In genomic region chr2:144230452-144231085, GRCh38 we compare ENCODE assay signal across 8 cellular contexts.
DNase-seq lines count a peak whose midpoint lies in the region; ATAC-seq and TF ChIP-seq lines count a peak whose summit lies in the region.

No MANE protein-coding gene starts in this region.

- H3K36me3 Mint-ChIP-seq in GM23338 (ENCODE audit: low read depth) = no peaks in the 10 kb centered on the region

- peak overlapping the region; percentile 86 for H3K27ac Mint-ChIP-seq in GM23338

- 95% methylated on average over 1 of the region's 1 CpG for WGBS in thyroid gland, 2 donors

- intact Hi-C loops in thyroid gland (cut with DNase I) = no loop called here

- peak; percentile 10 for DNase-seq in AG09319 (ENCODE audit: extremely low read depth, low read depth)
- DNase-seq in GM23338 (ENCODE audit: low spot score) = no peak
- peak; percentile 13 for DNase-seq in SKM-1 (lab: John Stamatoyannopoulos, UW; ENCODE audit: unreplicated experiment)
- DNase-seq in fibroblast of pulmonary artery (ENCODE audit: low read depth) = peak; percentile 26
- DNase-seq in NCI-H526 (lab: John Stamatoyannopoulos, UW) = no peak
- no peak for DNase-seq in thyroid gland
- DNase-seq in NCI-H2227 (lab: John Stamatoyannopoulos, UW; ENCODE audit: unreplicated experiment) = no peak

- H3K9me2 ChIP-seq in GM23338 (ENCODE audit: insufficient read depth) = no peaks in the 10 kb centered on the region

- no peaks in the 10 kb centered on the region for H3K9me3 Mint-ChIP-seq in GM23338

- H3K27ac ChIP-seq in GM23338 (ENCODE audit: low read depth) (no peak overlapping the region), thyroid gland (no peak overlapping the region)

- H3K9me3 ChIP-seq in thyroid gland = no peaks in the 10 kb centered on the region

- H3K4me3 Mint-ChIP-seq in GM23338 = no peak overlapping the region

- H3K4me3 ChIP-seq in GM23338 = no peak overlapping the region
- no peak overlapping the region for H3K4me3 ChIP-seq in fibroblast of pulmonary artery (replicated peaks; ENCODE audit: low read depth, low read length)
- H3K4me3 ChIP-seq in thyroid gland (replicated peaks in 1 of 3) = no peak overlapping the region

- H3K27me3 Mint-ChIP-seq in GM23338 (ENCODE audit: insufficient read depth, low read depth, poor library complexity) = no peaks in the 10 kb centered on the region

- H3F3A ChIP-seq in GM23338 (replicated peaks; ENCODE audit: low read depth) = no peaks in the 10 kb centered on the region

- H3K4me1 Mint-ChIP-seq in GM23338 = peaks cover 53% of the 10 kb centered on the region

- H4K20me1 ChIP-seq in GM23338 (replicated peaks; ENCODE audit: insufficient read depth) = no peaks in the 10 kb centered on the region

- no peak for TF ChIP-seq CTCF in AG09319 (IDR thresholded peaks at IDR 0.05; ENCODE audit: low read depth, low read length)
- TF ChIP-seq CTCF in GM23338 (conservative IDR thresholded peaks at IDR 0.05; ENCODE audit: low read depth in 2 of 2) = no peak
- TF ChIP-seq CTCF in fibroblast of pulmonary artery (IDR thresholded peaks at IDR 0.05; ENCODE audit: low read length, missing control alignments) = no peak
- no peak for TF ChIP-seq CTCF in thyroid gland (IDR thresholded peaks at IDR 0.05)

- no peak overlapping the region for H3K4me2 ChIP-seq in GM23338

- no peak for TF ChIP-seq POLR2A in thyroid gland (IDR thresholded peaks at IDR 0.05)

- H3K36me3 ChIP-seq in GM23338 (ENCODE audit: insufficient read depth) = no peaks in the 10 kb centered on the region
- H3K36me3 ChIP-seq in thyroid gland = no peaks in the 10 kb centered on the region

- H3K79me2 ChIP-seq in GM23338 (replicated peaks; ENCODE audit: insufficient read depth) = no peaks in the 10 kb centered on the region

- H3K4me1 ChIP-seq in GM23338 (ENCODE audit: insufficient read depth) (peaks cover 42% of the 10 kb centered on the region), thyroid gland (peaks cover 5 to 6% of the 10 kb centered on the region in 2 donors)

- ATAC-seq in GM23338 (no peak), HG03108 (IDR thresholded peaks at IDR 0.05; ENCODE audit: unreplicated experiment) (no peak)

- no peak overlapping the region for H2AFZ ChIP-seq in GM23338

- H3K27me3 ChIP-seq in GM23338 (ENCODE audit: insufficient read depth) = no peaks in the 10 kb centered on the region
- no peaks in the 10 kb centered on the region for H3K27me3 ChIP-seq in thyroid gland

TF ChIP-seq in GM23338, 12 proteins besides CTCF, POLR2A, EP300 and RAD21 (continues in another document):
- TF ChIP-seq NANOG (IDR thresholded peaks at IDR 0.05; ENCODE audit: borderline replicate concordance) (no peak), EZH2phosphoT487 (IDR thresholded peaks at IDR 0.05; ENCODE audit: unreplicated experiment) (no peak), ZNF114 (CRISPR knock-in tag; IDR thresholded peaks at IDR 0.05) (no peak), ZNF462 (CRISPR knock-in tag; IDR thresholded peaks at IDR 0.05) (no peak), JUNB (IDR thresholded peaks at IDR 0.05; ENCODE audit: unreplicated experiment) (no peak), POLR2AphosphoS5 (IDR thresholded peaks at IDR 0.05; ENCODE audit: low read depth) (no peak), CREB1 (CRISPR knock-in tag; IDR thresholded peaks at IDR 0.05; ENCODE audit: low read depth) (no peak), ZNF331 (CRISPR knock-in tag; IDR thresholded peaks at IDR 0.05; ENCODE audit: low read depth) (no peak), REST (IDR thresholded peaks at IDR 0.05; ENCODE audit: unreplicated experiment) (no peak), ETS1 (IDR thresholded peaks at IDR 0.05) (no peak), STAT1 (IDR thresholded peaks at IDR 0.05; ENCODE audit: unreplicated experiment) (no peak)

Comparison
In these comparisons a context has a peak if more than half of its experiments do, and no peak if none do; other contexts are left out.
1. DNase-seq: peak in AG09319 (single experiment), SKM-1 (single experiment) and fibroblast of pulmonary artery (single experiment); none in GM23338 (single experiment), NCI-H526 (0 of 2), thyroid gland (0 of 2) and NCI-H2227 (single experiment).